Comparison of ENCODE assay signal across 24 cellular contexts in the genomic region with DNA sequence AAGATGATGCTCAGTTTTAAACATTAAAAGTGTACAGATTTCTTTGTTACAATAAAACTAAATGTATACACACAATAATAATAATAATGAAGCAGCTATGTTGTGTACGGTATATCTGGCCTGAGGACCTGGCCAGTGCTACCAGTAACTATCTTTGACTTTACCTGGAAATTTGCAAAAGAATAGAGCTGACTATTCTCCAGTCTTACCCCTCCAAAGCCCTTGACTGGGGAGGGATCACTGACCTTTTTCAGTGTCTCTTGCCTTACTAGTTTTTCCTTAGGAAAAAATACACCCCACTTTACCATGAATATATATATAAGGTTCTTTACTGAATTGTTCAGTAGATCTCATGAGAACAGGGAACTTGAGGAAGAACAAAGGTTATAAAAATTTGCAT. TPM values are rescaled to one million over a fixed set of nuclear protein-coding genes. Genes with fewer than 3 reads are reported as not detected.
"Had no signal": no experiment of that assay in that cellular context is flagged by ENCODE, and none has a peak within 500 bp of the region (broad histone marks: within the 10 kb centered on the region; RNA-seq: fewer than 3 reads in every experiment).

No MANE protein-coding gene starts in this region.

- H3K27me3 Mint-ChIP-seq: activated T-helper 17 cell treated with anti-CD3 and anti-CD28 coated beads, Interleukin-2, amount 50 U/mL, for 72 hours had no signal

- H3K4me1 Mint-ChIP-seq: nephron progenitor cell had no signal

- H3K27ac Mint-ChIP-seq: activated T-helper 17 cell treated with anti-CD3 and anti-CD28 coated beads, Interleukin-2, amount 50 U/mL, for 72 hours; nephron progenitor cell had no signal

- H3K36me3 ChIP-seq: breast epithelium, upper lobe of right lung had no signal

- H3K27ac ChIP-seq: breast epithelium, coronary artery, upper lobe of right lung had no signal

- H3K27me3 ChIP-seq: spleen, upper lobe of right lung had no signal

- H3K9me3 ChIP-seq: breast epithelium, upper lobe of right lung had no signal

- H3K4me1 ChIP-seq: breast epithelium had no signal

- H3K4me3 ChIP-seq: breast epithelium, coronary artery, spleen, upper lobe of right lung had no signal

- H3K4me3 Mint-ChIP-seq: activated T-helper 17 cell treated with anti-CD3 and anti-CD28 coated beads, Interleukin-2, amount 50 U/mL, for 72 hours; nephron progenitor cell had no signal

- ATAC-seq: activated T-helper 17 cell treated with anti-CD3 and anti-CD28 coated beads, Interleukin-2, amount 50 U/mL, for 72 hours; left lobe of liver; upper lobe of right lung had no signal

- H3K9me3 Mint-ChIP-seq: activated T-helper 17 cell treated with anti-CD3 and anti-CD28 coated beads, Interleukin-2, amount 50 U/mL, for 72 hours had no signal

- DNase-seq: activated CD4-positive, alpha-beta T cell treated with anti-CD3 and anti-CD28 coated beads, Interleukin-2, amount 50 U/mL, for 4 hours; activated CD4-positive, CD25-positive, alpha-beta regulatory T cell treated with anti-CD3 and anti-CD28 coated beads, Interleukin-2, amount 50 U/mL, for 72 hours; activated naive CD4-positive, alpha-beta T cell treated with Interleukin-2 at 50 U/mL for 16 hours; activated T-cell treated with anti-CD3 and anti-CD28 coated beads for 4 hours; erythroblast; foreskin melanocyte; hypothalamus; kidney; midbrain; nephron progenitor cell; nucleus accumbens; posterior cingulate gyrus; retina; spleen; stimulated activated naive CD4-positive, alpha-beta T cell; T-helper 1 cell; T1000; upper lobe of right lung had no signal

RNA-seq across cellular contexts. Expression of a gene that starts 24.8 kb away (rescaled TPM):
- total RNA-seq: astrocyte, lung microvascular endothelial cell had no signal

RNA-seq across cellular contexts. Expression of a gene that starts 40.0 kb away (rescaled TPM):
- total RNA-seq: astrocyte, lung microvascular endothelial cell had no signal
